11 cellular contexts compared by ENCODE assay signal in the genomic region with DNA sequence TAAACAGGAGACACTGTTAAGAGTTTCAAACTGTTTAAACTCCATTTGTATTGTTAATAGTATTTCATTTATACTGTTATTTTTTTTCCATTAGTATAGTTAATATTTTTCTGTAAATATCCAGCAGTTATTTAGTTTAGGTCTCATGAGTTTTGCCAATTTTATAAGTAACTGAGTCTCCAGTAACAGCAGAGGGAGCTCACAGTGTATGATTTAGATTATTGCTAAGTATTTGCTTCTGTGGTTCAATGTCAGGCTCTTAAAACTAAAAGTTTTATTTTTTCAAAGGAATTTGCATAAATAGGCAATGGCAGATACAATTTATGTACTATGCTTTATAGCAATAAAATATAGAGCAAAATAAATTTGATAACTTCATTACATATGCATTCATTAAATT.
A peak's percentile ranks its signal among the peaks of the same experiment; 100 is the strongest.
DNase-seq lines count a peak whose midpoint lies in the region; ATAC-seq, FAIRE-seq and TF ChIP-seq lines count a peak whose summit lies in the region.
"Had no signal": no experiment of that assay in that cellular context is flagged by ENCODE, and none has a peak within 500 bp of the region (broad histone marks: within the 10 kb centered on the region; RNA-seq: fewer than 3 reads in every experiment).

No MANE protein-coding gene starts in this region.

- no peak for TF ChIP-seq EP300 in SK-N-SH (IDR thresholded peaks at IDR 0.05; ENCODE audit: borderline replicate concordance in 1 of 2, low read depth in 1 of 2, low read length in 1 of 2)

- no peaks in the 10 kb centered on the region; the same call in 1 of the 2 replicates for H3K27me3 ChIP-seq in SK-N-SH (ENCODE audit: insufficient read depth)

- no peak for ATAC-seq in GM18873 (IDR thresholded peaks at IDR 0.05; ENCODE audit: low FRiP score, unreplicated experiment)
- ATAC-seq in GM21619 (IDR thresholded peaks at IDR 0.05; ENCODE audit: unreplicated experiment), result no peak

- no peak overlapping the region for H2AFZ ChIP-seq in SK-N-SH (ENCODE audit: low read depth)

- H3K4me3 ChIP-seq in HEK293 (ENCODE audit: low read depth, low read length) (no peak overlapping the region), SK-N-SH (ENCODE audit: low read depth in 2 of 2, low read length in 1 of 2) (no peak overlapping the region), foreskin fibroblast (ENCODE audit: low read depth in 1 of 2, low read length in 2 of 2) (no peak overlapping the region)

- H3K36me3 ChIP-seq in HEK293 (ENCODE audit: control insufficient read depth in 2 of 2, insufficient read depth in 1 of 2, low read length in 2 of 2) (no peaks in the 10 kb centered on the region), SK-N-SH (replicated peaks in 1 of 2; ENCODE audit: control insufficient read depth in 1 of 2, insufficient read depth in 2 of 2, low read length in 1 of 2) (no peaks in the 10 kb centered on the region)

- TF ChIP-seq RAD21 in SK-N-SH (IDR thresholded peaks at IDR 0.05; ENCODE audit: low read length), result peak; percentile 31

- FAIRE-seq in A204.1 (lab: Jason Lieb, UNC), result peak; percentile 96

- TF ChIP-seq CTCF in HEK293 (tag by site-specific recombination; IDR thresholded peaks at IDR 0.05) (no peak), SK-N-SH (IDR thresholded peaks at IDR 0.05) (peak; percentile 63), foreskin fibroblast (IDR thresholded peaks at IDR 0.05; ENCODE audit: low read depth, low read length) (no peak)

- H3K4me2 ChIP-seq in SK-N-SH, result no peak overlapping the region

- no peak overlapping the region for H3K9ac ChIP-seq in SK-N-SH

- H3K9me3 ChIP-seq in HEK293 (ENCODE audit: control insufficient read depth, insufficient read depth, low read depth, low read length) (no peaks in the 10 kb centered on the region), SK-N-SH (no peaks in the 10 kb centered on the region)

- DNase-seq in SK-N-SH (no peak), foreskin fibroblast (peak; percentile 1 to 13), NCI-H2107 (lab: John Stamatoyannopoulos, UW) (no peak), Ammon's horn (ENCODE audit: low spot score) (no peak)
- DNase-seq: activated B cell treated with CpG ODN at 0.5 μM for 24 hours, C1 segment of cervical spinal cord, KG1 had no signal

- H3K79me2 ChIP-seq in SK-N-SH (ENCODE audit: insufficient read depth), result no peaks in the 10 kb centered on the region

- H3K4me1 ChIP-seq in HEK293 (ENCODE audit: control insufficient read depth, insufficient read depth, low read length) (no peaks in the 10 kb centered on the region), SK-N-SH (ENCODE audit: control insufficient read depth in 1 of 2, insufficient read depth in 2 of 2, low read depth in 1 of 2, low read length in 1 of 2) (no peaks in the 10 kb centered on the region)

- H3K27ac ChIP-seq in HEK293 (ENCODE audit: extremely low read depth, low read depth, low read length) (no peak overlapping the region), SK-N-SH (ENCODE audit: low read depth in 2 of 2, low read length in 1 of 2) (no peak overlapping the region)

- CTCF ChIA-PET in HEK293 (lab: Yijun Ruan, JAX), result interaction anchor here (0.7 to 0.8 kb wide), 2 partner anchors 58 to 283 kb away, joined by 3 to 5 read pairs; no protein-coding TSS in a partner anchor
- CTCF ChIA-PET in SK-N-SH (lab: Yijun Ruan, JAX), result no interaction called here

- H3F3A ChIP-seq in SK-N-SH (replicated peaks; ENCODE audit: insufficient read depth), result no peaks in the 10 kb centered on the region

- POLR2A ChIA-PET in HEK293 (lab: Yijun Ruan, JAX) (no interaction called here), SK-N-SH (lab: Yijun Ruan, JAX) (no interaction called here)

- no peaks in the 10 kb centered on the region for H3K9me2 ChIP-seq in SK-N-SH

- no peaks in the 10 kb centered on the region for H4K20me1 ChIP-seq in SK-N-SH (ENCODE audit: insufficient read depth)

TF ChIP-seq in HEK293, 187 proteins besides CTCF, POLR2A, EP300 and RAD21:
- TF ChIP-seq MZF1 (tag by site-specific recombination; IDR thresholded peaks at IDR 0.05; ENCODE audit: borderline replicate concordance), result no peak
- no peak for TF ChIP-seq SALL2 (tag by site-specific recombination; IDR thresholded peaks at IDR 0.05; ENCODE audit: borderline replicate concordance)
- no peak for TF ChIP-seq YY2 (tag by site-specific recombination; IDR thresholded peaks at IDR 0.05)
- TF ChIP-seq ZNF274 (IDR thresholded peaks at IDR 0.05; ENCODE audit: low read length), result no peak
- TF ChIP-seq ZNF274 (tag by site-specific recombination; IDR thresholded peaks at IDR 0.05; ENCODE audit: borderline replicate concordance), result no peak
- TF ChIP-seq ZNF654 (tag by site-specific recombination; IDR thresholded peaks at IDR 0.05; ENCODE audit: low read depth), result peak; percentile 28; the same call in 1 of the 2 replicates
- TF ChIP-seq MEIS1 (CRISPR knock-in tag; IDR thresholded peaks at IDR 0.05; ENCODE audit: borderline replicate concordance), result no peak
- no peak for TF ChIP-seq HOXC10 (CRISPR knock-in tag; IDR thresholded peaks at IDR 0.05)

TF ChIP-seq in SK-N-SH, 30 proteins besides CTCF, POLR2A, EP300 and RAD21:
- TF ChIP-seq SMC3 (IDR thresholded peaks at IDR 0.05; ENCODE audit: low read depth, low read length), result 0 out of 2 replicates have a peak, but pooled peaks have one; percentile 15
- TF ChIP-seq RCOR1 (IDR thresholded peaks at IDR 0.05; ENCODE audit: low read length), result no peak

Comparison
In these comparisons a context has a peak if more than half of its experiments do, and no peak if none do; other contexts are left out.
1. DNase-seq: peak in foreskin fibroblast (2 of 2); none in SK-N-SH (single experiment), NCI-H2107 (single experiment) and Ammon's horn (single experiment).